In the genomic region with DNA sequence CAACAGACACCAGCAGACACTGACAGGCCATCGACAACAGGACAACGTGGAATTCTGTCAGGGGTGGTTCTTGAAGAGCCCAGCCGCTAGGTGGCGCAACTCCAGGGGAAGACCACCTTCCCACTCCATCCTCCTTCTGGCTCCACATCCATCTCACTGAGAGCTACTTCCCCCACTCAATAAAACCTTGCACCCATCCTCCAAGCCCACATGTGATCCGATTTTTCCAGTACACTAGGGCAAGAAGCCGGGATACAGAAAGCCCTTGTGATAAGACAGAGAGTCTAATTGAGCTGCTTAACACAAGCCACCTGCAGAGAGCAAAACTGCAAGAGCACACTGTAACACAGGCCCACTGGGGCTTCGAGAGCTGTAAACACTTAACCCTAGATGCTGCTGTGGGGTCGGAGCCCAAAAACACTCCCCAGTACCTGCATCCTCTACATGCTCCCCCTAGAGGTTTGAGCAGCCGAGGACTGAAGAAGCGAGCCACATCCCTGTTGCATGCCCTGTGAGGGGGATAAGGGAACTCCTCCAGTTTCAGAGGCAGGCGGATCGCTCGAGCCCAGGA, we compare ENCODE assay signal across 8 cellular contexts. TPM values are rescaled to one million over a fixed set of nuclear protein-coding genes. Genes with fewer than 3 reads are reported as not detected.
DNase-seq lines count a peak whose midpoint lies in the region; ATAC-seq and TF ChIP-seq lines count a peak whose summit lies in the region.

No MANE protein-coding gene starts in this region.

- H3K27me3 Mint-ChIP-seq in naive thymus-derived CD8-positive, alpha-beta T cell, result peaks cover 3 to 22% (median 13%) of the 10 kb centered on the region in 5 donors
- peaks cover 4% of the 10 kb centered on the region for H3K27me3 Mint-ChIP-seq in Caco-2 (ENCODE audit: insufficient read depth, unreplicated experiment)

- peaks cover 4% of the 10 kb centered on the region; the same call in 1 of the 2 replicates for H3K4me1 ChIP-seq in DOHH2 (ENCODE audit: control insufficient read depth, low read length)
- H3K4me1 ChIP-seq in Caco-2, result no peaks in the 10 kb centered on the region

- H3K27ac ChIP-seq in DOHH2 (ENCODE audit: low read depth, low read length), result no peak overlapping the region

- peak overlapping the region in 1 of 10 donors; percentile 41 for H3K27ac Mint-ChIP-seq in naive thymus-derived CD8-positive, alpha-beta T cell
- H3K27ac Mint-ChIP-seq in Caco-2 (ENCODE audit: unreplicated experiment), result no peak overlapping the region

- intact Hi-C loops in Caco-2 (cut with micrococcal nuclease; ENCODE audit: unreplicated experiment), result no loop called here

- CTCF ChIA-PET in Caco-2 (lab: Charles Lee), result no interaction called here

- H4K20me1 ChIP-seq in DOHH2 (ENCODE audit: control insufficient read depth, insufficient read depth, low read depth, low read length), result no peaks in the 10 kb centered on the region

- H3K4me3 ChIP-seq in DOHH2 (ENCODE audit: low read length) (no peak overlapping the region), astrocyte of the spinal cord (ENCODE audit: low read depth, low read length) (no peak overlapping the region), Caco-2 (ENCODE audit: low read depth, low read length) (no peak overlapping the region)

- H3K9me3 ChIP-seq in DOHH2 (ENCODE audit: control insufficient read depth, insufficient read depth, low read length), result no peaks in the 10 kb centered on the region
- no peaks in the 10 kb centered on the region for H3K9me3 ChIP-seq in Caco-2

- H3K9me3 Mint-ChIP-seq in naive thymus-derived CD8-positive, alpha-beta T cell, result peaks cover 0 to 4% (median 0%) of the 10 kb centered on the region in 9 donors
- H3K9me3 Mint-ChIP-seq in Caco-2 (ENCODE audit: unreplicated experiment), result no peaks in the 10 kb centered on the region

- in situ Hi-C loops in astrocyte of the spinal cord (cut with HindIII; ENCODE audit: low sequenced_read_pairs), result no loop called here

- no TSS peak for BruUV-seq in Caco-2 (replicated peaks; lab: Mats Ljungman, UMichigan)

- no peaks in the 10 kb centered on the region for H3F3A ChIP-seq in DOHH2 (ENCODE audit: control insufficient read depth, insufficient read depth)

- no peaks in the 10 kb centered on the region for H3K79me2 ChIP-seq in DOHH2 (ENCODE audit: control insufficient read depth, low read length)

- DNase-seq in OCI-M1 (lab: John Stamatoyannopoulos, UW) (peak; percentile 12), astrocyte of the spinal cord (ENCODE audit: low read depth, low spot score) (no peak), NCI-H1417 treated with DMSO at 0.1 percent for 48 hours (lab: John Stamatoyannopoulos, UW) (no peak), Caco-2 (no peak)
- DNase-seq in naive thymus-derived CD8-positive, alpha-beta T cell, result peak in 6 of 10 donors; percentile 5 to 37 (median 22)

- H3K36me3 ChIP-seq in DOHH2 (ENCODE audit: control insufficient read depth, low read length) (no peaks in the 10 kb centered on the region), Caco-2 (ENCODE audit: control insufficient read depth, insufficient read depth, low read length) (no peaks in the 10 kb centered on the region)

- no peaks in the 10 kb centered on the region for H3K4me1 Mint-ChIP-seq in naive thymus-derived CD8-positive, alpha-beta T cell
- H3K4me1 Mint-ChIP-seq in Caco-2 (ENCODE audit: low read depth, unreplicated experiment), result no peaks in the 10 kb centered on the region

- TF ChIP-seq CTCF in DOHH2 (IDR thresholded peaks at IDR 0.05; ENCODE audit: low read depth, low read length, poor library complexity, severe bottlenecking), result peak; percentile 96
- TF ChIP-seq CTCF in astrocyte of the spinal cord (IDR thresholded peaks at IDR 0.05; ENCODE audit: low read depth, low read length), result peak; percentile 66
- no peak for TF ChIP-seq CTCF in Caco-2 (IDR thresholded peaks at IDR 0.05; ENCODE audit: insufficient read depth in 1 of 2, low read depth in 1 of 2, low read length in 1 of 2, severe bottlenecking in 1 of 2, unreplicated experiment in 1 of 2)

- H3K4me2 ChIP-seq in DOHH2 (ENCODE audit: low read length), result peak overlapping the region; percentile 46

- POLR2A ChIA-PET in naive thymus-derived CD8-positive, alpha-beta T cell (lab: Charles Lee), result no interaction called here
- POLR2A ChIA-PET in Caco-2 (lab: Charles Lee), result no interaction called here

- H3K4me3 Mint-ChIP-seq in naive thymus-derived CD8-positive, alpha-beta T cell, result no peak overlapping the region
- no peak overlapping the region for H3K4me3 Mint-ChIP-seq in Caco-2 (ENCODE audit: unreplicated experiment)

- H3K9me2 ChIP-seq in DOHH2 (replicated peaks; ENCODE audit: control insufficient read depth, low read length), result no peaks in the 10 kb centered on the region

- H3K27me3 ChIP-seq in DOHH2 (ENCODE audit: control insufficient read depth, low read length), result peaks cover 5% of the 10 kb centered on the region
- H3K27me3 ChIP-seq in Caco-2 (replicated peaks; ENCODE audit: control insufficient read depth, insufficient read depth, low read length), result no peaks in the 10 kb centered on the region

- ATAC-seq in GM21529 (IDR thresholded peaks at IDR 0.05; ENCODE audit: unreplicated experiment), result peak; percentile 55
- no peak for ATAC-seq in naive thymus-derived CD8-positive, alpha-beta T cell
- ATAC-seq in HG03139 (IDR thresholded peaks at IDR 0.05; ENCODE audit: unreplicated experiment), result no peak

- H3K36me3 Mint-ChIP-seq in naive thymus-derived CD8-positive, alpha-beta T cell, result no peaks in the 10 kb centered on the region
- no peaks in the 10 kb centered on the region for H3K36me3 Mint-ChIP-seq in Caco-2 (ENCODE audit: insufficient read depth, unreplicated experiment)

RNA-seq across cellular contexts. Expression of gene RAB39A, which starts 11.5 kb away (rescaled TPM):
- under 1 TPM in 1 of 2 experiments, not detected in 1; 0.18 TPM for total RNA-seq in naive thymus-derived CD8-positive, alpha-beta T cell
- not detected for polyA plus RNA-seq in naive thymus-derived CD8-positive, alpha-beta T cell
- 0.16 TPM in 1 of 2 replicates, not detected in the other for total RNA-seq in Caco-2 (2022)

RNA-seq across cellular contexts. Expression of gene SLC35F2, which starts 58.2 kb away (rescaled TPM):
- total RNA-seq in naive thymus-derived CD8-positive, alpha-beta T cell, result 1 to 10 TPM; 3.6 to 4.0 TPM
- 1 to 10 TPM; 2.1 to 5.6 (median 4.1) TPM for polyA plus RNA-seq in naive thymus-derived CD8-positive, alpha-beta T cell
- 42.5 and 44.9 TPM in 2 replicates for total RNA-seq in Caco-2 (2022)

Comparison
In these comparisons a context has a peak if more than half of its experiments do, and no peak if none do; other contexts are left out.
1. CTCF ChIP-seq: peak in DOHH2 (single experiment) and astrocyte of the spinal cord (single experiment); none in Caco-2 (0 of 2).
2. DNase-seq: peak in OCI-M1 (single experiment) and naive thymus-derived CD8-positive, alpha-beta T cell (6 of 10); none in astrocyte of the spinal cord (single experiment), NCI-H1417 treated with DMSO at 0.1 percent for 48 hours (single experiment) and Caco-2 (0 of 2).